In genomic region chr1:151529781-151530180, GRCh38 we compare ENCODE assay signal across 19 cellular contexts. TPM values are rescaled to one million over a fixed set of nuclear protein-coding genes. Genes with fewer than 3 reads are reported as not detected.
DNase-seq lines count a peak whose midpoint lies in the region; ATAC-seq and TF ChIP-seq lines count a peak whose summit lies in the region.
"Had no signal": no experiment of that assay in that cellular context is flagged by ENCODE, and none has a peak within 500 bp of the region (broad histone marks: within the 10 kb centered on the region; RNA-seq: fewer than 3 reads in every experiment).

No MANE protein-coding gene starts in this region.

- CTCF ChIA-PET in activated naive CD4-positive, alpha-beta T cell treated with anti-CD3 and anti-CD28 coated beads for 36 hours (lab: Charles Lee): no interaction called here

- H4K8ac ChIP-seq in neuronal stem cell (ENCODE audit: low read depth, low read length): peak overlapping the region; percentile 3

- no peak overlapping the region for H3K4me3 ChIP-seq in neuronal stem cell (ENCODE audit: low read length in 2 of 2)
- H3K4me3 ChIP-seq in colonic mucosa: no peak overlapping the region
- H3K4me3 ChIP-seq: BLaER1, GM23248 had no signal

- H3K36me3 Mint-ChIP-seq in activated naive CD4-positive, alpha-beta T cell treated with anti-CD3 and anti-CD28 coated beads, Interleukin-2, amount 50 U/mL, for 24 hours: no peaks in the 10 kb centered on the region
- H3K36me3 Mint-ChIP-seq in activated naive CD4-positive, alpha-beta T cell treated with anti-CD3 and anti-CD28 coated beads for 36 hours (ENCODE audit: low read depth): no peaks in the 10 kb centered on the region
- H3K36me3 Mint-ChIP-seq: CD8-positive, alpha-beta T cell had no signal

- peaks cover 4 to 15% of the 10 kb centered on the region in 2 donors for H3K36me3 ChIP-seq in neuronal stem cell (replicated peaks in 1 of 2; ENCODE audit: control insufficient read depth in 2 of 2, insufficient read depth in 2 of 2, low read length in 2 of 2)
- no peaks in the 10 kb centered on the region for H3K36me3 ChIP-seq in colonic mucosa

- H3K9ac ChIP-seq in neuronal stem cell (ENCODE audit: low read depth, low read length, poor library complexity): peak overlapping the region; percentile 12
- H3K9ac ChIP-seq in colonic mucosa (ENCODE audit: low read depth in 2 of 2, low read length in 2 of 2): no peak overlapping the region
- H3K9ac ChIP-seq: BLaER1, GM23248 had no signal

- peak overlapping the region; percentile 73 for H3K27ac Mint-ChIP-seq in activated naive CD4-positive, alpha-beta T cell treated with anti-CD3 and anti-CD28 coated beads, Interleukin-2, amount 50 U/mL, for 24 hours
- no peak overlapping the region for H3K27ac Mint-ChIP-seq in activated naive CD4-positive, alpha-beta T cell treated with anti-CD3 and anti-CD28 coated beads for 36 hours
- H3K27ac Mint-ChIP-seq: B cell; CD4-positive, CD25-positive, alpha-beta regulatory T cell; CD8-positive, alpha-beta T cell had no signal

- H3K27me3 Mint-ChIP-seq in activated naive CD4-positive, alpha-beta T cell treated with anti-CD3 and anti-CD28 coated beads, Interleukin-2, amount 50 U/mL, for 24 hours: no peaks in the 10 kb centered on the region
- H3K27me3 Mint-ChIP-seq in activated naive CD4-positive, alpha-beta T cell treated with anti-CD3 and anti-CD28 coated beads for 36 hours (ENCODE audit: low read depth): no peaks in the 10 kb centered on the region

- no peak overlapping the region for H2AFZ ChIP-seq in neuronal stem cell (ENCODE audit: low read length)
- H2AFZ ChIP-seq: GM23248 had no signal

- no peaks in the 10 kb centered on the region for H3K9me3 ChIP-seq in neuronal stem cell (replicated peaks in 1 of 2; ENCODE audit: control insufficient read depth in 2 of 2, insufficient read depth in 1 of 2, low read depth in 1 of 2, low read length in 2 of 2)
- no peaks in the 10 kb centered on the region for H3K9me3 ChIP-seq in colonic mucosa
- H3K9me3 ChIP-seq: BLaER1 had no signal

- H3K27ac ChIP-seq in neuronal stem cell (replicated peaks; ENCODE audit: low read length) (no peak overlapping the region), colonic mucosa (no peak overlapping the region)
- H3K27ac ChIP-seq: 22Rv1, BLaER1, C4-2B, GM23248 had no signal

- peak overlapping the region; percentile 31 for H3K23ac ChIP-seq in neuronal stem cell (ENCODE audit: low read depth, low read length, poor library complexity)

- no peaks in the 10 kb centered on the region for H3K9me3 Mint-ChIP-seq in activated naive CD4-positive, alpha-beta T cell treated with anti-CD3 and anti-CD28 coated beads, Interleukin-2, amount 50 U/mL, for 24 hours
- H3K9me3 Mint-ChIP-seq in activated naive CD4-positive, alpha-beta T cell treated with anti-CD3 and anti-CD28 coated beads for 36 hours: no peaks in the 10 kb centered on the region
- H3K9me3 Mint-ChIP-seq: CD4-positive, CD25-positive, alpha-beta regulatory T cell; CD8-positive, alpha-beta T cell had no signal

- H4K91ac ChIP-seq in neuronal stem cell (ENCODE audit: low read depth, low read length, poor library complexity): no peak overlapping the region

- H3K4ac ChIP-seq in neuronal stem cell (ENCODE audit: low read length): no peak overlapping the region

- H2BK120ac ChIP-seq in neuronal stem cell (ENCODE audit: low read depth, low read length): no peak overlapping the region

- H3K4me1 Mint-ChIP-seq in activated naive CD4-positive, alpha-beta T cell treated with anti-CD3 and anti-CD28 coated beads, Interleukin-2, amount 50 U/mL, for 24 hours: no peaks in the 10 kb centered on the region
- H3K4me1 Mint-ChIP-seq in activated naive CD4-positive, alpha-beta T cell treated with anti-CD3 and anti-CD28 coated beads for 36 hours (ENCODE audit: low read depth): no peaks in the 10 kb centered on the region
- H3K4me1 Mint-ChIP-seq: B cell; CD4-positive, CD25-positive, alpha-beta regulatory T cell had no signal

- H3K14ac ChIP-seq in neuronal stem cell (ENCODE audit: low read length): no peak overlapping the region

- H3K4me2 ChIP-seq in neuronal stem cell (ENCODE audit: insufficient read depth, low read length, poor library complexity, severe bottlenecking): no peak overlapping the region
- H3K4me2 ChIP-seq: BLaER1 had no signal

- no peak for TF ChIP-seq CTCF in colonic mucosa (IDR thresholded peaks at IDR 0.05)

- no CpG with 5 or more reads among the region's 18 CpGs for WGBS in neuronal stem cell (ENCODE audit: extremely low coverage in 2 of 2, insufficient read length in 2 of 2, insufficient replicate concordance in 1 of 2), 2 donors

- ATAC-seq in esophagus mucosa: peak; percentile 15
- ATAC-seq in HG03025 (IDR thresholded peaks at IDR 0.05; ENCODE audit: low FRiP score, unreplicated experiment): no peak
- ATAC-seq in HG02884 (IDR thresholded peaks at IDR 0.05; ENCODE audit: unreplicated experiment): no peak
- ATAC-seq: CD8-positive, alpha-beta T cell had no signal

- no peak overlapping the region for H3K4me3 Mint-ChIP-seq in activated naive CD4-positive, alpha-beta T cell treated with anti-CD3 and anti-CD28 coated beads, Interleukin-2, amount 50 U/mL, for 24 hours
- H3K4me3 Mint-ChIP-seq in activated naive CD4-positive, alpha-beta T cell treated with anti-CD3 and anti-CD28 coated beads for 36 hours: no peak overlapping the region
- H3K4me3 Mint-ChIP-seq: B cell; CD4-positive, CD25-positive, alpha-beta regulatory T cell; CD8-positive, alpha-beta T cell had no signal

- H2BK5ac ChIP-seq in neuronal stem cell (ENCODE audit: low read length): no peak overlapping the region

- H2BK12ac ChIP-seq in neuronal stem cell (ENCODE audit: low read length): peak overlapping the region; percentile 22

- intact Hi-C loops in activated naive CD4-positive, alpha-beta T cell treated with anti-CD3 and anti-CD28 coated beads for 36 hours (cut with micrococcal nuclease): no loop called here
- intact Hi-C loops in colonic mucosa (cut with DNase I): loop anchor here (10.0 kb wide), 1 partner anchor 165 kb away; no protein-coding TSS in a partner anchor

- H3K4me1 ChIP-seq in neuronal stem cell (ENCODE audit: control insufficient read depth in 2 of 2, insufficient read depth in 1 of 2, low read depth in 1 of 2, low read length in 2 of 2) (peaks cover 0 to 11% of the 10 kb centered on the region in 2 donors), colonic mucosa (no peaks in the 10 kb centered on the region)

- no peaks in the 10 kb centered on the region for H3K79me1 ChIP-seq in neuronal stem cell (ENCODE audit: low read depth, low read length)

- H2BK15ac ChIP-seq in neuronal stem cell (ENCODE audit: low read length): no peak overlapping the region

- no peak overlapping the region for H2AK5ac ChIP-seq in neuronal stem cell (ENCODE audit: low read depth, low read length)

- no peak for DNase-seq in activated naive CD4-positive, alpha-beta T cell treated with anti-CD3 and anti-CD28 coated beads for 36 hours
- DNase-seq in neuronal stem cell (ENCODE audit: low spot score) (no peak), colonic mucosa (no peak)
- DNase-seq: CD4-positive, CD25-positive, alpha-beta regulatory T cell; CD8-positive, alpha-beta T cell; DMS53; DMS79 treated with DMSO at 0.1 percent for 48 hours; GF-D8; GM23248; H7; HCEC 1CT had no signal

- peak overlapping the region; percentile 28 for H3K18ac ChIP-seq in neuronal stem cell (ENCODE audit: low read length)

- no peaks in the 10 kb centered on the region for H3K27me3 ChIP-seq in neuronal stem cell (ENCODE audit: control insufficient read depth in 3 of 3, insufficient read depth in 3 of 3, low read depth in 1 of 3, low read length in 3 of 3)
- H3K27me3 ChIP-seq in colonic mucosa: no peaks in the 10 kb centered on the region
- H3K27me3 ChIP-seq: BLaER1 had no signal

RNA-seq across cellular contexts. Expression of gene TUFT1, which starts 10.3 kb away (rescaled TPM):
- 1 to 10 TPM; 2.3 to 2.8 TPM for total RNA-seq in activated naive CD4-positive, alpha-beta T cell treated with anti-CD3 and anti-CD28 coated beads for 36 hours
- total RNA-seq in esophagus mucosa: 36.6 TPM
- polyA plus RNA-seq in neuronal stem cell (2013, experiment 1 of 2): 8.1 TPM
- polyA plus RNA-seq in neuronal stem cell (2013, experiment 2 of 2): 8.3 TPM
- total RNA-seq in colonic mucosa: 10 to 100 TPM; 25.5 to 40.6 TPM

RNA-seq across cellular contexts. Expression of gene CGN, which starts 18.6 kb away (rescaled TPM):
- total RNA-seq in activated naive CD4-positive, alpha-beta T cell treated with anti-CD3 and anti-CD28 coated beads for 36 hours: 1 to 10 TPM in 1 of 2 experiments, under 1 TPM in 1; 0.62 to 1.5 TPM
- total RNA-seq in esophagus mucosa (9.3 TPM), colonic mucosa (100 to 1,000 TPM; 118 to 148 TPM)
- polyA plus RNA-seq in neuronal stem cell (2013, experiment 1 of 2): 5.6 TPM
- 5.6 TPM for polyA plus RNA-seq in neuronal stem cell (2013, experiment 2 of 2)
- total RNA-seq: GM23248 had no signal
- polyA plus RNA-seq: GM23248 had no signal

Comparison
In these comparisons a context has a peak if more than half of its experiments do, and no peak if none do; other contexts are left out.
1. RNA of gene CGN, which starts 18.6 kb away (total RNA-seq): 118 to 148 TPM in colonic mucosa; 9.3 TPM in esophagus mucosa (single experiment) and 0.62 to 1.5 TPM in activated naive CD4-positive, alpha-beta T cell treated with anti-CD3 and anti-CD28 coated beads for 36 hours; every median in the first group is over 10 times any median in the second.